Comparison of ENCODE assay signal across 2 cellular contexts in genomic region chr6:25601797-25602679, GRCh38.
A peak's percentile ranks its signal among the peaks of the same experiment; 100 is the strongest.
TF ChIP-seq lines count a peak whose summit lies in the region.

No MANE protein-coding gene starts in this region.

TF ChIP-seq in A549, 52 proteins besides CTCF, POLR2A, EP300 and RAD21:
- TF ChIP-seq PBX3 (IDR thresholded peaks at IDR 0.05) = no peak
- TF ChIP-seq SMC3 (IDR thresholded peaks at IDR 0.05) = peak; percentile 64
TF ChIP-seq in A549: peak in this region for 1.

TF ChIP-seq in HepG2, 621 proteins besides CTCF, POLR2A, EP300 and RAD21:
- no peak for TF ChIP-seq ZBTB3 (CRISPR knock-in tag; IDR thresholded peaks at IDR 0.05; ENCODE audit: borderline replicate concordance, low read depth)
- TF ChIP-seq STAG1 (CRISPR knock-in tag; IDR thresholded peaks at IDR 0.05) = peak; percentile 81
- TF ChIP-seq USF2 (IDR thresholded peaks at IDR 0.05; ENCODE audit: low read depth, low read length) = no peak
- TF ChIP-seq USF2 (CRISPR knock-in tag; IDR thresholded peaks at IDR 0.05; ENCODE audit: borderline replicate concordance) = 0 out of 2 replicates have a peak, but pooled peaks have one; percentile 20
- TF ChIP-seq RXRA (CRISPR knock-in tag; IDR thresholded peaks at IDR 0.05) = no peak
- TF ChIP-seq ZNF775 (CRISPR knock-in tag; IDR thresholded peaks at IDR 0.05; ENCODE audit: borderline replicate concordance) = no peak
- TF ChIP-seq SMC3 (IDR thresholded peaks at IDR 0.05; ENCODE audit: low read length) = peak; percentile 46; the same call in 1 of the 2 replicates
